In genomic region chr13:99425485-99426341, GRCh38 we compare ENCODE assay signal across 8 cellular contexts.
DNase-seq lines count a peak whose midpoint lies in the region; ATAC-seq and TF ChIP-seq lines count a peak whose summit lies in the region.

No MANE protein-coding gene starts in this region.

- DNase-seq in MV-4-11 (lab: John Stamatoyannopoulos, UW) (peak; percentile 70), WERI-Rb-1 (no peak), epidermal melanocyte (ENCODE audit: insufficient read length, low spot score) (no peak), RWPE1 (ENCODE audit: low spot score) (no peak)
- peak; percentile 40 to 73 for DNase-seq in activated naive CD4-positive, alpha-beta T cell treated with anti-CD3 and anti-CD28 coated beads, Interleukin-2, amount 50 U/mL, for 72 hours (ENCODE audit: low spot score in 2 of 2)
- peak in 1 of 2 donors; percentile 60 for DNase-seq in stimulated activated naive CD8-positive, alpha-beta T cell treated with anti-CD3 and anti-CD28 coated beads, Interleukin-15, amount 100 ng/mL, for 72 hours

- peaks cover 13 to 14% of the 10 kb centered on the region in 2 donors for H3K36me3 Mint-ChIP-seq in activated naive CD4-positive, alpha-beta T cell treated with anti-CD3 and anti-CD28 coated beads, Interleukin-2, amount 50 U/mL, for 72 hours

- H3K27me3 Mint-ChIP-seq in stimulated activated naive CD8-positive, alpha-beta T cell treated with anti-CD3 and anti-CD28 coated beads, Interleukin-15, amount 100 ng/mL, for 72 hours: no peaks in the 10 kb centered on the region

- H3K27ac ChIP-seq in WERI-Rb-1 (no peak overlapping the region), RWPE1 (no peak overlapping the region)

- CTCF ChIA-PET in RWPE1 (lab: Yijun Ruan, JAX): interaction anchor here (0.5 to 0.6 kb wide), 2 partner anchors 624 to 888 kb away, joined by 3 to 4 read pairs; no protein-coding TSS in a partner anchor

- peak; percentile 62 for ATAC-seq in GM18861 (IDR thresholded peaks at IDR 0.05; ENCODE audit: unreplicated experiment)
- ATAC-seq in HG02588 (IDR thresholded peaks at IDR 0.05; ENCODE audit: unreplicated experiment): peak; percentile 70
- ATAC-seq in activated naive CD4-positive, alpha-beta T cell treated with anti-CD3 and anti-CD28 coated beads, Interleukin-2, amount 50 U/mL, for 72 hours: peak; percentile 42 to 50
- ATAC-seq in stimulated activated naive CD8-positive, alpha-beta T cell treated with anti-CD3 and anti-CD28 coated beads, Interleukin-15, amount 100 ng/mL, for 72 hours: peak; percentile 66

- H3K27ac Mint-ChIP-seq in activated naive CD4-positive, alpha-beta T cell treated with anti-CD3 and anti-CD28 coated beads, Interleukin-2, amount 50 U/mL, for 72 hours: peak overlapping the region; percentile 81 to 84
- H3K27ac Mint-ChIP-seq in stimulated activated naive CD8-positive, alpha-beta T cell treated with anti-CD3 and anti-CD28 coated beads, Interleukin-15, amount 100 ng/mL, for 72 hours: peak overlapping the region; percentile 87 to 95

- H3K27me3 ChIP-seq in WERI-Rb-1 (ENCODE audit: insufficient read depth, low read depth, severe bottlenecking): no peaks in the 10 kb centered on the region

- POLR2A ChIA-PET in RWPE1 (lab: Yijun Ruan, JAX; ENCODE audit: low non-redundant PET): no interaction called here

- H3K4me3 Mint-ChIP-seq in stimulated activated naive CD8-positive, alpha-beta T cell treated with anti-CD3 and anti-CD28 coated beads, Interleukin-15, amount 100 ng/mL, for 72 hours: peak overlapping the region; percentile 80 to 95

- H3K9me3 ChIP-seq in WERI-Rb-1 (ENCODE audit: severe bottlenecking): no peaks in the 10 kb centered on the region

- H3K4me1 Mint-ChIP-seq in stimulated activated naive CD8-positive, alpha-beta T cell treated with anti-CD3 and anti-CD28 coated beads, Interleukin-15, amount 100 ng/mL, for 72 hours: peaks cover 76% of the 10 kb centered on the region

- H3K36me3 ChIP-seq in WERI-Rb-1: no peaks in the 10 kb centered on the region

- TF ChIP-seq CTCF in WERI-Rb-1 (IDR thresholded peaks at IDR 0.05; ENCODE audit: low read depth, low read length): no peak
- TF ChIP-seq CTCF in RWPE1 (conservative IDR thresholded peaks at IDR 0.05; ENCODE audit: low read depth): no peak

- peaks cover 4 to 5% of the 10 kb centered on the region in 2 donors for H3K9me3 Mint-ChIP-seq in activated naive CD4-positive, alpha-beta T cell treated with anti-CD3 and anti-CD28 coated beads, Interleukin-2, amount 50 U/mL, for 72 hours
- H3K9me3 Mint-ChIP-seq in stimulated activated naive CD8-positive, alpha-beta T cell treated with anti-CD3 and anti-CD28 coated beads, Interleukin-15, amount 100 ng/mL, for 72 hours: peaks cover 0 to 5% of the 10 kb centered on the region in 2 donors

- H3K4me3 ChIP-seq in WERI-Rb-1 (ENCODE audit: low read depth, low read length): no peak overlapping the region

Comparison
In these comparisons a context has a peak if more than half of its experiments do, and no peak if none do; other contexts are left out.
1. DNase-seq: peak in MV-4-11 (single experiment) and activated naive CD4-positive, alpha-beta T cell treated with anti-CD3 and anti-CD28 coated beads, Interleukin-2, amount 50 U/mL, for 72 hours (2 of 2); none in WERI-Rb-1 (single experiment), epidermal melanocyte (single experiment) and RWPE1 (single experiment).
2. Peak in every context shown above with its lines, with median percentiles within 50 percentile points of each other: ATAC-seq.